ENCODE assay signal across 8 cellular contexts in genomic region chr11:67504023-67504949, GRCh38. TPM values are rescaled to one million over a fixed set of nuclear protein-coding genes. Genes with fewer than 3 reads are reported as not detected.
A peak's percentile ranks its signal among the peaks of the same experiment; 100 is the strongest.
DNase-seq lines count a peak whose midpoint lies in the region; ATAC-seq and TF ChIP-seq lines count a peak whose summit lies in the region.

No MANE protein-coding gene starts in this region.

- H3K27me3 Mint-ChIP-seq in stimulated activated naive B cell treated with anti-CD40 and anti-IgM and Interleukin-4, amounts not matched to agents 10 μg/mL and 1 μg/mL and 100 μg/mL, for 72 hours = no peaks in the 10 kb centered on the region

- H3K79me2 ChIP-seq in OCI-LY7 (ENCODE audit: insufficient read depth, low read depth, low read length) = peaks cover 19% of the 10 kb centered on the region

- peaks cover 18% of the 10 kb centered on the region; the same call in 1 of the 2 replicates for H3K36me3 ChIP-seq in OCI-LY7 (ENCODE audit: insufficient read depth, low read length)
- H3K36me3 ChIP-seq in kidney epithelial cell (ENCODE audit: control insufficient read depth, insufficient read depth, low read length) = peaks cover 6% of the 10 kb centered on the region

- peaks cover 46 to 70% of the 10 kb centered on the region in 2 donors for H3K4me1 Mint-ChIP-seq in stimulated activated naive B cell treated with anti-CD40 and anti-IgM and Interleukin-4, amounts not matched to agents 10 μg/mL and 1 μg/mL and 100 μg/mL, for 72 hours

- peaks cover 38% of the 10 kb centered on the region for H3K4me1 ChIP-seq in OCI-LY7 (ENCODE audit: insufficient read depth, low read length, poor library complexity, severe bottlenecking)

- peak overlapping the region; percentile 84 for H3K27ac Mint-ChIP-seq in stimulated activated naive B cell treated with anti-CD40 and anti-IgM and Interleukin-4, amounts not matched to agents 10 μg/mL and 1 μg/mL and 100 μg/mL, for 72 hours

- H2AFZ ChIP-seq in OCI-LY7 (ENCODE audit: low read length) = no peak overlapping the region

- in situ Hi-C loops in astrocyte of the spinal cord (cut with HindIII; ENCODE audit: low sequenced_read_pairs) = no loop called here

- peak overlapping the region; percentile 87 to 90 for H3K4me3 Mint-ChIP-seq in stimulated activated naive B cell treated with anti-CD40 and anti-IgM and Interleukin-4, amounts not matched to agents 10 μg/mL and 1 μg/mL and 100 μg/mL, for 72 hours

- peak overlapping the region; percentile 70 for H3K27ac ChIP-seq in OCI-LY7 (ENCODE audit: low read depth, low read length, poor library complexity, severe bottlenecking)

- peak overlapping the region; percentile 97 for H3K4me2 ChIP-seq in OCI-LY7 (ENCODE audit: low read length)

- H3K9me3 Mint-ChIP-seq in stimulated activated naive B cell treated with anti-CD40 and anti-IgM and Interleukin-4, amounts not matched to agents 10 μg/mL and 1 μg/mL and 100 μg/mL, for 72 hours = peaks cover 0 to 2% of the 10 kb centered on the region in 2 donors

- H3K9me3 ChIP-seq in OCI-LY7 (ENCODE audit: low read length) = no peaks in the 10 kb centered on the region

- H3K27me3 ChIP-seq in kidney epithelial cell (ENCODE audit: control insufficient read depth, insufficient read depth, low read length) = no peaks in the 10 kb centered on the region

- peaks cover 26 to 44% of the 10 kb centered on the region in 2 donors for H3K36me3 Mint-ChIP-seq in stimulated activated naive B cell treated with anti-CD40 and anti-IgM and Interleukin-4, amounts not matched to agents 10 μg/mL and 1 μg/mL and 100 μg/mL, for 72 hours

- H4K20me1 ChIP-seq in OCI-LY7 (ENCODE audit: insufficient read depth, low read length) = 0 out of 2 replicates have a peak, but pooled peaks cover 9% of the 10 kb centered on the region

- POLR2A ChIA-PET in OCI-LY7 (lab: Charles Lee) = no interaction called here

- no peak for ATAC-seq in activated CD4-positive, CD25-positive, alpha-beta regulatory T cell treated with anti-CD3 and anti-CD28 coated beads, Interleukin-2, amount 50 U/mL, for 24 hours
- no peak for ATAC-seq in stimulated activated naive B cell treated with anti-CD40 and anti-IgM and Interleukin-4, amounts not matched to agents 10 μg/mL and 1 μg/mL and 100 μg/mL, for 72 hours (replicated peaks)
- no peak for ATAC-seq in GM21723 (IDR thresholded peaks at IDR 0.05; ENCODE audit: unreplicated experiment)

- no TSS peak for BruUV-seq in OCI-LY7 (replicated peaks; lab: Mats Ljungman, UMichigan)

- peak overlapping the region; percentile 88 for H3K4me3 ChIP-seq in OCI-LY7 (ENCODE audit: low read depth, low read length, poor library complexity, severe bottlenecking)
- H3K4me3 ChIP-seq in astrocyte of the spinal cord (ENCODE audit: low read depth, low read length) = peak overlapping the region; percentile 55
- peak overlapping the region; percentile 79 for H3K4me3 ChIP-seq in kidney epithelial cell (ENCODE audit: low read depth, low read length)

- TF ChIP-seq CTCF in OCI-LY7 (conservative IDR thresholded peaks at IDR 0.05; ENCODE audit: low read length) (no peak), astrocyte of the spinal cord (IDR thresholded peaks at IDR 0.05; ENCODE audit: low read depth, low read length) (no peak), kidney epithelial cell (IDR thresholded peaks at IDR 0.05; ENCODE audit: insufficient read depth, low read length, poor library complexity, severe bottlenecking) (no peak)

- peak; percentile 55 for DNase-seq in activated CD4-positive, CD25-positive, alpha-beta regulatory T cell treated with anti-CD3 and anti-CD28 coated beads, Interleukin-2, amount 50 U/mL, for 72 hours
- DNase-seq in OCI-LY7 (ENCODE audit: low spot score) = peak; percentile 35
- peak; percentile 15 for DNase-seq in astrocyte of the spinal cord (ENCODE audit: low read depth, low spot score)
- DNase-seq in kidney epithelial cell (ENCODE audit: low read depth) = no peak
- DNase-seq in stimulated activated naive B cell treated with anti-CD40 and anti-IgM and Interleukin-4, amounts not matched to agents 10 μg/mL and 1 μg/mL and 100 μg/mL, for 72 hours = no peak
- DNase-seq in HCEC 1CT = no peak

- intact Hi-C loops in OCI-LY7 (cut with micrococcal nuclease; ENCODE audit: unreplicated experiment) = no loop called here

- H3K9me2 ChIP-seq in OCI-LY7 (ENCODE audit: insufficient read depth, low read length) = no peaks in the 10 kb centered on the region

- CTCF ChIA-PET in OCI-LY7 (lab: Charles Lee; ENCODE audit: unreplicated experiment) = no interaction called here

RNA-seq across cellular contexts. Expression of gene PITPNM1, which starts 0.9 kb away (rescaled TPM):
- 37.2 and 43.5 TPM in 2 replicates for total RNA-seq in OCI-LY7 (2014; rRNA removed; shearing (Covaris generic))
- total RNA-seq in OCI-LY7 (2022) (45.6 and 51.3 TPM in 2 replicates), kidney epithelial cell (50.8 and 55.5 TPM in 2 replicates)

RNA-seq across cellular contexts. Expression of gene CDK2AP2, which starts 3.7 kb away (rescaled TPM):
- 57.0 and 71.5 TPM in 2 replicates for total RNA-seq in OCI-LY7 (2014; rRNA removed; shearing (Covaris generic))
- 83.9 and 90.2 TPM in 2 replicates for total RNA-seq in OCI-LY7 (2022)
- 104 and 135 TPM in 2 replicates for total RNA-seq in kidney epithelial cell

RNA-seq across cellular contexts. Expression of gene CABP2, which starts 19.0 kb away (rescaled TPM):
- total RNA-seq in OCI-LY7 (2014; rRNA removed; shearing (Covaris generic)) = not detected in 2 replicates
- total RNA-seq in OCI-LY7 (2022) = not detected in 2 replicates
- not detected in 2 replicates for total RNA-seq in kidney epithelial cell

RNA-seq across cellular contexts. Expression of gene AIP, which starts 21.5 kb away (rescaled TPM):
- total RNA-seq in OCI-LY7 (2014; rRNA removed; shearing (Covaris generic)) = 123 and 125 TPM in 2 replicates
- total RNA-seq in OCI-LY7 (2022) (112 and 116 TPM in 2 replicates), kidney epithelial cell (45.9 and 55.9 TPM in 2 replicates)

RNA-seq across cellular contexts. Expression of gene TMEM134, which starts 35.2 kb away (rescaled TPM):
- 26.8 and 38.8 TPM in 2 replicates for total RNA-seq in OCI-LY7 (2014; rRNA removed; shearing (Covaris generic))
- 76.9 and 86.9 TPM in 2 replicates for total RNA-seq in OCI-LY7 (2022)
- total RNA-seq in kidney epithelial cell = 53.8 and 102 TPM in 2 replicates

Comparison
In these comparisons a context has a peak if more than half of its experiments do, and no peak if none do; other contexts are left out.
1. DNase-seq: peak in activated CD4-positive, CD25-positive, alpha-beta regulatory T cell treated with anti-CD3 and anti-CD28 coated beads, Interleukin-2, amount 50 U/mL, for 72 hours (single experiment), OCI-LY7 (single experiment) and astrocyte of the spinal cord (single experiment); none in kidney epithelial cell (single experiment), stimulated activated naive B cell treated with anti-CD40 and anti-IgM and Interleukin-4, amounts not matched to agents 10 μg/mL and 1 μg/mL and 100 μg/mL, for 72 hours (single experiment) and HCEC 1CT (single experiment).
2. Peak in every context shown above with its lines, with median percentiles within 50 percentile points of each other: H3K4me3 ChIP-seq.